ENCODE assay signal across 1 cellular context in the genomic region with DNA sequence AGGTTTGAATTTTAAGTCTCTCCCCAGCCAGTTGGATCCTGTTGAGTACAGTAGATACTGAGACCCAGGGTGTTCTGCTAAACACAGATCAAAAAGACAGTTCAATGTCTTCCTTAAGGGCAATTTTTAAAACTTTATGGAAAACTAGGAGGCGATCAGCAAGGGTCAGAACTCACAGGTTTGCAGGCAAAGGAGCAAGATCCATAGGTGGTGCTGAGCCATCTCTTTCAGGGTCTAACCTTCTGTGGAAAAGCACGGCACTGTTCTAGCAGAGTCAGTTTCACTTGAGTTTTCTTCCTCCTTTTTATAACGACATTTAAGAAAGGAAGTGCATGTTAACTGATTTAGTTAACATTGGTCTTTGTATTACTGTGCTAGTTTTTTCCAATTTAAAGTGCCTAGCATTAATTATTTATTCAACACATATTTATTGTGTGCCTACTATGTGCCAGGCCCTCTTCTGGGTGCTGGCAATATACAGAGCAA.
TF ChIP-seq lines count a peak whose summit lies in the region.

CD84 (minus strand) TSS at position 281 of the 486 bp plus-strand sequence; CDS start at position 222, 59 bp downstream.

TF ChIP-seq in GM23338, 12 proteins besides CTCF, POLR2A, EP300 and RAD21 (continued from another document):
- TF ChIP-seq, protein P1, sequence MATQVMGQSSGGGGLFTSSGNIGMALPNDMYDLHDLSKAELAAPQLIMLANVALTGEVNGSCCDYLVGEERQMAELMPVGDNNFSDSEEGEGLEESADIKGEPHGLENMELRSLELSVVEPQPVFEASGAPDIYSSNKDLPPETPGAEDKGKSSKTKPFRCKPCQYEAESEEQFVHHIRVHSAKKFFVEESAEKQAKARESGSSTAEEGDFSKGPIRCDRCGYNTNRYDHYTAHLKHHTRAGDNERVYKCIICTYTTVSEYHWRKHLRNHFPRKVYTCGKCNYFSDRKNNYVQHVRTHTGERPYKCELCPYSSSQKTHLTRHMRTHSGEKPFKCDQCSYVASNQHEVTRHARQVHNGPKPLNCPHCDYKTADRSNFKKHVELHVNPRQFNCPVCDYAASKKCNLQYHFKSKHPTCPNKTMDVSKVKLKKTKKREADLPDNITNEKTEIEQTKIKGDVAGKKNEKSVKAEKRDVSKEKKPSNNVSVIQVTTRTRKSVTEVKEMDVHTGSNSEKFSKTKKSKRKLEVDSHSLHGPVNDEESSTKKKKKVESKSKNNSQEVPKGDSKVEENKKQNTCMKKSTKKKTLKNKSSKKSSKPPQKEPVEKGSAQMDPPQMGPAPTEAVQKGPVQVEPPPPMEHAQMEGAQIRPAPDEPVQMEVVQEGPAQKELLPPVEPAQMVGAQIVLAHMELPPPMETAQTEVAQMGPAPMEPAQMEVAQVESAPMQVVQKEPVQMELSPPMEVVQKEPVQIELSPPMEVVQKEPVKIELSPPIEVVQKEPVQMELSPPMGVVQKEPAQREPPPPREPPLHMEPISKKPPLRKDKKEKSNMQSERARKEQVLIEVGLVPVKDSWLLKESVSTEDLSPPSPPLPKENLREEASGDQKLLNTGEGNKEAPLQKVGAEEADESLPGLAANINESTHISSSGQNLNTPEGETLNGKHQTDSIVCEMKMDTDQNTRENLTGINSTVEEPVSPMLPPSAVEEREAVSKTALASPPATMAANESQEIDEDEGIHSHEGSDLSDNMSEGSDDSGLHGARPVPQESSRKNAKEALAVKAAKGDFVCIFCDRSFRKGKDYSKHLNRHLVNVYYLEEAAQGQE (IDR thresholded peaks at IDR 0.05; ENCODE audit: unreplicated experiment), result no peak
- TF ChIP-seq EZH2 (IDR thresholded peaks at IDR 0.05; ENCODE audit: low read depth, unreplicated experiment), result no peak
- no peak for TF ChIP-seq EZH2phosphoT487 (IDR thresholded peaks at IDR 0.05; ENCODE audit: unreplicated experiment)
- no peak for TF ChIP-seq POLR2AphosphoS5 (IDR thresholded peaks at IDR 0.05; ENCODE audit: low read depth)
- TF ChIP-seq ETS1 (IDR thresholded peaks at IDR 0.05), result no peak
- no peak for TF ChIP-seq ZNF114 (CRISPR knock-in tag; IDR thresholded peaks at IDR 0.05)
- TF ChIP-seq ZNF462 (CRISPR knock-in tag; IDR thresholded peaks at IDR 0.05), result no peak
- no peak for TF ChIP-seq ZNF331 (CRISPR knock-in tag; IDR thresholded peaks at IDR 0.05; ENCODE audit: low read depth)
TF ChIP-seq in GM23338: peak in this region for 0.
